Comparison of ENCODE assay signal across 27 cellular contexts in the genomic region with DNA sequence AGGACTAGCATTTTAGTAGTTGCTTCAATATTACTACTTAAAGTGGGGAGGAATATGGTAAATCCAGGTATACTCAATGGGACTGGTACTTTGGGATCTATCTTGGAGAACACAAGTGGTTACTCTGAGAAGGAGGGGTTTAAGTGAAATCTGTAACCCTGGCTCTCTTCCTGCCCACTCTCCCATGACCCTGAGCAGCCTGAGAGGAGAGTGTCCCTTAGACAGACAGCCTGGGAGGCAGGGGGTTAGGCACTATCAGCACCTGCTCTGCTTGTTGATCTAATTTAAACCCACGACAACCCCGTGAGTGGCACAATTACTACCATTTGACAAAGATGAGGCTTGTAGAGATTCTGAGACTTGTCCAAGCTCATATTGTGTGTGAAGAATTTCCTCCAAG.
"Had no signal": no experiment of that assay in that cellular context is flagged by ENCODE, and none has a peak within 500 bp of the region (broad histone marks: within the 10 kb centered on the region; RNA-seq: fewer than 3 reads in every experiment).

No MANE protein-coding gene starts in this region.

- ATAC-seq: naive thymus-derived CD8-positive, alpha-beta T cell; natural killer cell treated with Interleukin-12 subunit alpha and Interleukin-12 subunit beta and Interleukin-15 and Interleukin-18, amount 100 ng/mL, for 72 hours; psoas muscle; stimulated activated effector memory CD8-positive, alpha-beta T cell treated with anti-CD3 and anti-CD28 coated beads, Interleukin-12 subunit alpha, Interleukin-12 subunit beta, amount 100 ng/mL, for 72 hours; stimulated activated naive B cell treated with anti-CD40 and anti-IgM and Interleukin-4, amounts not matched to agents 10 μg/mL and 1 μg/mL and 100 μg/mL, for 72 hours had no signal

- H3K9me3 ChIP-seq: ovary, psoas muscle, right atrium auricular region, right lobe of liver, sigmoid colon, stomach, thoracic aorta, tibial nerve, upper lobe of left lung, vagina had no signal

- H3K27me3 ChIP-seq: neural progenitor cell, ovary, right atrium auricular region, right lobe of liver, sigmoid colon, stomach, tibial nerve, upper lobe of left lung, vagina had no signal

- H3K9ac ChIP-seq: neural progenitor cell, parathyroid adenoma had no signal

- H3K4me3 ChIP-seq: neural progenitor cell, ovary, psoas muscle, right atrium auricular region, right lobe of liver, sigmoid colon, stomach, thoracic aorta, tibial nerve, upper lobe of left lung, vagina had no signal

- H3K36me3 ChIP-seq: neural progenitor cell, ovary, right atrium auricular region, right lobe of liver, sigmoid colon, stomach, thoracic aorta, tibial nerve, upper lobe of left lung, vagina had no signal

- H3K27ac ChIP-seq: neural progenitor cell, ovary, parathyroid adenoma, psoas muscle, right atrium auricular region, right lobe of liver, sigmoid colon, stomach, thoracic aorta, tibial nerve, upper lobe of left lung, vagina had no signal

- H3K4me2 ChIP-seq: neural progenitor cell had no signal

- DNase-seq: naive B cell; naive thymus-derived CD8-positive, alpha-beta T cell; occipital lobe; ovary; posterior cingulate gyrus; psoas muscle; retina; sigmoid colon; small intestine; stimulated activated CD4-positive, alpha-beta T cell treated with anti-CD3 and anti-CD28 coated beads, Interleukin-15, amount 100 ng/mL, for 24 hours; stimulated activated CD4-positive, alpha-beta T cell treated with anti-CD3 and anti-CD28 coated beads, Interleukin-2, amount 100 ng/mL, for 24 hours; stimulated activated CD4-positive, alpha-beta T cell treated with anti-CD3 and anti-CD28 coated beads, Interleukin-2, amount 100 ng/mL, for 48 hours; stimulated activated CD4-positive, alpha-beta T cell treated with anti-CD3 and anti-CD28 coated beads, Interleukin-4, amount 100 ng/mL, for 24 hours; stimulated activated naive B cell treated with anti-CD40 and anti-IgM and Interleukin-4, amounts not matched to agents 10 μg/mL and 1 μg/mL and 100 μg/mL, for 72 hours; stimulated activated naive CD4-positive, alpha-beta T cell treated with Interleukin-2 at 50 U/mL for 16 hours; stomach; trophoblast cell; upper lobe of left lung had no signal

- H3K4me1 ChIP-seq: neural progenitor cell, parathyroid adenoma, psoas muscle, upper lobe of left lung, vagina had no signal

- H2AFZ ChIP-seq: neural progenitor cell, parathyroid adenoma had no signal
